Comparison of ENCODE assay signal across 12 cellular contexts in genomic region chr12:127811988-127812387, GRCh38.
DNase-seq lines count a peak whose midpoint lies in the region; ATAC-seq and TF ChIP-seq lines count a peak whose summit lies in the region.
"Had no signal": no experiment of that assay in that cellular context is flagged by ENCODE, and none has a peak within 500 bp of the region (broad histone marks: within the 10 kb centered on the region; RNA-seq: fewer than 3 reads in every experiment).

No MANE protein-coding gene starts in this region.

- no peaks in the 10 kb centered on the region for H3K4me1 Mint-ChIP-seq in immature natural killer cell
- H3K4me1 Mint-ChIP-seq: activated B cell treated with CpG ODN at 0.5 μM for 24 hours had no signal

- intact Hi-C loops in dorsolateral prefrontal cortex (cut with DNase I), result no loop called here

- no peak overlapping the region for H3K56ac ChIP-seq in mesendoderm (ENCODE audit: low read length)

- H3K27me3 Mint-ChIP-seq in immature natural killer cell (ENCODE audit: low read depth in 3 of 3), result peaks cover 0 to 2% (median 0%) of the 10 kb centered on the region in 3 donors
- H3K27me3 Mint-ChIP-seq: activated B cell treated with CpG ODN at 0.5 μM for 24 hours had no signal

- no peak overlapping the region for H3K9ac ChIP-seq in mesendoderm (ENCODE audit: low read length)

- H3K4me2 ChIP-seq in mesendoderm (ENCODE audit: low read length), result no peak overlapping the region

- H2BK15ac ChIP-seq in mesendoderm (replicated peaks; ENCODE audit: low read depth), result no peak overlapping the region

- H3K27ac ChIP-seq in dorsolateral prefrontal cortex, result peak overlapping the region in 34 of 59 donors; percentile 3 to 75 (median 46)
- H3K27ac ChIP-seq in mesendoderm (ENCODE audit: low read depth, low read length), result no peak overlapping the region
- H3K27ac ChIP-seq: RWPE1, upper lobe of right lung had no signal

- no peaks in the 10 kb centered on the region for H3K9me3 ChIP-seq in MG63
- H3K9me3 ChIP-seq: upper lobe of right lung had no signal

- H3K23ac ChIP-seq in mesendoderm (ENCODE audit: low read length), result no peak overlapping the region

- no peak overlapping the region for H3K27ac Mint-ChIP-seq in immature natural killer cell
- H3K27ac Mint-ChIP-seq: activated B cell treated with CpG ODN at 0.5 μM for 24 hours had no signal

- DNase-seq in AG08396 (ENCODE audit: low spot score) (peak; percentile 67), MG63 (peak; percentile 61), dorsolateral prefrontal cortex (peak in 5 of 10 donors; percentile 53 to 70 (median 65)), mesendoderm (peak; percentile 81), NCI-H345 (lab: John Stamatoyannopoulos, UW) (no peak), immature natural killer cell (no peak)
- DNase-seq: activated B cell treated with CpG ODN at 0.5 μM for 24 hours, BE2C, upper lobe of right lung had no signal

- ATAC-seq in HG02852 (IDR thresholded peaks at IDR 0.05; ENCODE audit: unreplicated experiment), result no peak
- no peak for ATAC-seq in HG03520 (IDR thresholded peaks at IDR 0.05; ENCODE audit: unreplicated experiment)
- ATAC-seq: upper lobe of right lung had no signal

- no peak for TF ChIP-seq CTCF in dorsolateral prefrontal cortex (IDR thresholded peaks at IDR 0.05 in 54 of 56, conservative IDR thresholded peaks at IDR 0.05 in 2 of 56; ENCODE audit: low read depth in 1 of 56, partially characterized antibody in 56 of 56)

- no peaks in the 10 kb centered on the region for H3K36me3 Mint-ChIP-seq in immature natural killer cell

- no peak overlapping the region for H2AK5ac ChIP-seq in mesendoderm (ENCODE audit: low read length)

- no CpG with 5 or more reads among the region's 7 CpGs for WGBS in mesendoderm (ENCODE audit: extremely low coverage, insufficient coverage, low lambda C conversion rate)

- H4K8ac ChIP-seq in mesendoderm (ENCODE audit: low read depth, low read length), result no peak overlapping the region

- no peaks in the 10 kb centered on the region for H3K79me1 ChIP-seq in mesendoderm (ENCODE audit: low read length)

- H3K4me3 ChIP-seq in MG63 (no peak overlapping the region), dorsolateral prefrontal cortex (no peak overlapping the region), mesendoderm (ENCODE audit: low read length) (no peak overlapping the region)
- H3K4me3 ChIP-seq: upper lobe of right lung had no signal

- no peak overlapping the region for H2BK5ac ChIP-seq in mesendoderm (ENCODE audit: low read length)

- no peak overlapping the region for H4K5ac ChIP-seq in mesendoderm (ENCODE audit: low read length)

- H3K79me2 ChIP-seq in mesendoderm (ENCODE audit: control insufficient read depth, insufficient read depth, low read length), result no peaks in the 10 kb centered on the region

- H3K9me3 Mint-ChIP-seq in immature natural killer cell, result peaks cover 0 to 5% (median 2%) of the 10 kb centered on the region in 6 donors

- H3K36me3 ChIP-seq in MG63, result no peaks in the 10 kb centered on the region
- H3K36me3 ChIP-seq in mesendoderm (ENCODE audit: control insufficient read depth, insufficient read depth, low read length), result no peaks in the 10 kb centered on the region
- H3K36me3 ChIP-seq: BE2C, upper lobe of right lung had no signal

- H2BK120ac ChIP-seq in mesendoderm (ENCODE audit: low read depth, low read length), result no peak overlapping the region

- no peaks in the 10 kb centered on the region for H3K27me3 ChIP-seq in MG63
- H3K27me3 ChIP-seq in dorsolateral prefrontal cortex, result no peaks in the 10 kb centered on the region
- no peaks in the 10 kb centered on the region for H3K27me3 ChIP-seq in mesendoderm (ENCODE audit: insufficient read depth, low read length, poor library complexity)
- H3K27me3 ChIP-seq: BE2C, upper lobe of right lung had no signal

- no peak overlapping the region for H3K18ac ChIP-seq in mesendoderm (ENCODE audit: low read length)

- H3K4me3 Mint-ChIP-seq in immature natural killer cell, result no peak overlapping the region
- H3K4me3 Mint-ChIP-seq: activated B cell treated with CpG ODN at 0.5 μM for 24 hours had no signal

- no peaks in the 10 kb centered on the region for H3K4me1 ChIP-seq in mesendoderm (ENCODE audit: control insufficient read depth, low read depth, low read length)
- H3K4me1 ChIP-seq: BE2C, upper lobe of right lung had no signal

- no peak overlapping the region for H3K4ac ChIP-seq in mesendoderm (ENCODE audit: low read depth, low read length)

Comparison
In these comparisons a context has a peak if more than half of its experiments do, and no peak if none do; other contexts are left out.
1. DNase-seq: peak in AG08396 (single experiment), MG63 (single experiment) and mesendoderm (single experiment); none in NCI-H345 (single experiment) and immature natural killer cell (0 of 3).